1 cellular context compared by ENCODE assay signal in genomic region chr2:121697108-121697631, GRCh38.
TF ChIP-seq lines count a peak whose summit lies in the region.

No MANE protein-coding gene starts in this region.

TF ChIP-seq in endothelial cell of umbilical vein, 7 proteins besides CTCF, POLR2A, EP300 and RAD21:
- TF ChIP-seq MAX (IDR thresholded peaks at IDR 0.05; ENCODE audit: insufficient read depth, insufficient read length), result no peak
- no peak for TF ChIP-seq GATA2 (IDR thresholded peaks at IDR 0.05; ENCODE audit: insufficient read depth, insufficient read length, low read depth, low read length)
- TF ChIP-seq FOS (IDR thresholded peaks at IDR 0.05; ENCODE audit: borderline replicate concordance, insufficient read depth, low read length), result no peak
- TF ChIP-seq POLR2AphosphoS5 (IDR thresholded peaks at IDR 0.05; ENCODE audit: insufficient read depth, low read depth, low read length), result no peak
- no peak for TF ChIP-seq JUN (IDR thresholded peaks at IDR 0.05; ENCODE audit: borderline replicate concordance, insufficient read depth, insufficient read length, low read depth)
- TF ChIP-seq MYC (IDR thresholded peaks at IDR 0.05; ENCODE audit: low read depth, low read length), result no peak
- TF ChIP-seq EZH2 (IDR thresholded peaks at IDR 0.05; ENCODE audit: borderline replicate concordance, low read depth, low read length, severe bottlenecking), result no peak
